In the genomic region with DNA sequence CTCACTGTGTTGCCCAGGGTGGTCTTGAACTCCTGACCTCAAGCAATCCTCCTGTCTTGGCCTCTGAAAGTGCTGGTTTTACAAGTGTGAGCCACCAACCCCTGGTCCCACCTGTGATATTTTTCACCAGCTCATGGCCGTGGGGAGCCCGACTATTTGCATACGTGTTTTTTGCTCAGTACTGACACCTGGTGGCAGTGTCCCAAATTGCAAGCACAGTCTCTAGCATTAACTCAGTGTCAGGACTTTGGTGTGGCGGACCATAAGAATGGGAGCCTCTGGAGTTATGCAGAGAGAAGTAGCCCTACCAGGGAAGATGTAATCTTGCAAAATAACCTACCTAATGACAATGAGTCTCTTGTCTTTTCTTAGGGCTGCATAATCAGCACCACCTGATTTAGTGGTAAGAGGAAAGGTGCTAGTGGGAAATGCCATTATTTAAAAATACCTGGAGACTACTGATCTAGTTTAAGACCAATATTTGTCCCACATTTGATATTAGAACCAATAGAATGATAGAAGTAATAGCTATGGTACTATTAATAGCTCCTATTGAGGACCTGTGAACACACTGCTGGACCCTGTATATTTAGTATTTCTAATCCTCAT, we compare ENCODE assay signal across 8 cellular contexts.
DNase-seq lines count a peak whose midpoint lies in the region; FAIRE-seq and TF ChIP-seq lines count a peak whose summit lies in the region.

No MANE protein-coding gene starts in this region.

- no peak for FAIRE-seq in GM12891 (lab: Jason Lieb, UNC)
- no peak for FAIRE-seq in small intestine (lab: Jason Lieb, UNC)

- no peak overlapping the region for H3K27ac ChIP-seq in OCI-LY1 (ENCODE audit: low read depth, low read length, poor library complexity, severe bottlenecking)
- H3K27ac ChIP-seq in brain microvascular endothelial cell: no peak overlapping the region
- H3K27ac ChIP-seq in small intestine (ENCODE audit: low read depth in 1 of 2, low read length in 1 of 2): no peak overlapping the region

- H3K4me1 ChIP-seq in OCI-LY1 (ENCODE audit: insufficient read depth, low read length, severe bottlenecking): no peaks in the 10 kb centered on the region
- H3K4me1 ChIP-seq in small intestine (ENCODE audit: control insufficient read depth in 2 of 2, insufficient read depth in 1 of 2, low read depth in 1 of 2, low read length in 1 of 2): no peaks in the 10 kb centered on the region

- H3K36me3 ChIP-seq in OCI-LY1 (ENCODE audit: insufficient read depth, low read length) (no peaks in the 10 kb centered on the region), brain microvascular endothelial cell (replicated peaks) (no peaks in the 10 kb centered on the region), small intestine (ENCODE audit: control insufficient read depth in 2 of 2, insufficient read depth in 2 of 2, low read length in 2 of 2) (no peaks in the 10 kb centered on the region)

- WGBS in small intestine, 3 donors: 74 to 77% (median 75%) methylated on average over 4 of the region's 4 CpGs

- 0 out of 2 replicates have a peak, but pooled peaks cover 4% of the 10 kb centered on the region for H3K9me3 ChIP-seq in OCI-LY1 (ENCODE audit: low read length)
- no peaks in the 10 kb centered on the region for H3K9me3 ChIP-seq in small intestine (ENCODE audit: control insufficient read depth, low read depth)

- DNase-seq in GM12891 (ENCODE audit: insufficient read length, low spot score): peak; percentile 23
- no peak for DNase-seq in brain microvascular endothelial cell
- DNase-seq in small intestine: peak; percentile 37
- no peak for DNase-seq in NCI-H1105 treated with DMSO at 0.1 percent for 48 hours (lab: John Stamatoyannopoulos, UW)
- no peak for DNase-seq in SW 1271 (lab: John Stamatoyannopoulos, UW)
- no peak for DNase-seq in NOMO-1 (lab: John Stamatoyannopoulos, UW; ENCODE audit: unreplicated experiment in 2 of 2)
- no peak for DNase-seq in central memory CD4-positive, alpha-beta T cell

- TF ChIP-seq CTCF in OCI-LY1 (IDR thresholded peaks at IDR 0.05; ENCODE audit: low read length): peak; percentile 70
- peak; percentile 79 for TF ChIP-seq CTCF in brain microvascular endothelial cell (IDR thresholded peaks at IDR 0.05; ENCODE audit: low read depth, low read length, missing control alignments)

- in situ Hi-C loops in brain microvascular endothelial cell (cut with HindIII; ENCODE audit: low pct_ligation_motif_present, low sequenced_read_pairs): no loop called here

- H3K79me2 ChIP-seq in OCI-LY1 (ENCODE audit: insufficient read depth, low read length): no peaks in the 10 kb centered on the region

- no peak overlapping the region for H3K4me3 ChIP-seq in OCI-LY1 (ENCODE audit: low read depth, low read length, poor library complexity, severe bottlenecking)
- H3K4me3 ChIP-seq in brain microvascular endothelial cell (ENCODE audit: low read depth, low read length): no peak overlapping the region
- H3K4me3 ChIP-seq in small intestine (ENCODE audit: low read depth in 1 of 2, low read length in 2 of 2): no peak overlapping the region

- no peak for TF ChIP-seq POLR2A in GM12891 (IDR thresholded peaks at IDR 0.05; ENCODE audit: low read depth, low read length)

- no peak overlapping the region for H2AFZ ChIP-seq in OCI-LY1 (ENCODE audit: low read length)

- H3K4me2 ChIP-seq in OCI-LY1 (ENCODE audit: low read length): no peak overlapping the region

- H3F3A ChIP-seq in OCI-LY1 (ENCODE audit: insufficient read depth, low read length): no peaks in the 10 kb centered on the region

- H3K9ac ChIP-seq in OCI-LY1 (ENCODE audit: low read length): no peak overlapping the region

- H3K27me3 ChIP-seq in OCI-LY1 (ENCODE audit: insufficient read depth, low read length) (no peaks in the 10 kb centered on the region; the same call in 1 of the 2 replicates), brain microvascular endothelial cell (replicated peaks) (no peaks in the 10 kb centered on the region), small intestine (ENCODE audit: control insufficient read depth in 2 of 2, insufficient read depth in 2 of 2, low read length in 2 of 2) (no peaks in the 10 kb centered on the region)

- no peaks in the 10 kb centered on the region for H4K20me1 ChIP-seq in OCI-LY1 (ENCODE audit: insufficient read depth, low read length)

- H3K9me2 ChIP-seq in OCI-LY1 (ENCODE audit: low read depth, low read length): no peaks in the 10 kb centered on the region

TF ChIP-seq in GM12891, 5 proteins besides CTCF, POLR2A, EP300 and RAD21:
- TF ChIP-seq POU2F2 (IDR thresholded peaks at IDR 0.05; ENCODE audit: low read depth, low read length) (peak; percentile 53; the same call in 1 of the 2 replicates), SPI1 (IDR thresholded peaks at IDR 0.05; ENCODE audit: low read depth, low read length) (no peak)

Comparison
In these comparisons a context has a peak if more than half of its experiments do, and no peak if none do; other contexts are left out.
1. DNase-seq: peak in GM12891 (single experiment) and small intestine (single experiment); none in brain microvascular endothelial cell (single experiment), NCI-H1105 treated with DMSO at 0.1 percent for 48 hours (single experiment), SW 1271 (0 of 2), NOMO-1 (0 of 2) and central memory CD4-positive, alpha-beta T cell (single experiment).